Comparison of ENCODE assay signal across 24 cellular contexts in the genomic region with DNA sequence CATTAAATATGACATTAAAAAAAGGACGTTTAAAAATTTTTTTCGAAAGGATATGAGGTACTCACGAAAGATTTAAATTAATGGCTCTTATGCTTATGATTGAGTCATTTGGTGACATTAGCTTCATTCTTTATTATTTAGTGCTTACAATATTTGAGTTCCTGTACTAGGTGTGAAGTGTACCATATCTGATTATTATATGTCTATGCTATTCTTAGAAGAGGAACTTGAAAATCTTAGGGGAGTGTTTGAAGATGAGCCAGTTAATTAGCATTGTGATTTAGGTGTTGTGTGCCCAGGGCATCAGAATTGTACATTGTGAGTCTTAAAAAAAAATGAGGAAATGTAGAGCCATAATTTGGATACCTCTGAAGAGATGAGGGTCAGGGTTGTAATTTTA.
"Had no signal": no experiment of that assay in that cellular context is flagged by ENCODE, and none has a peak within 500 bp of the region (broad histone marks: within the 10 kb centered on the region; RNA-seq: fewer than 3 reads in every experiment).

No MANE protein-coding gene starts in this region.

- H3K27ac ChIP-seq: neural progenitor cell, parathyroid adenoma, right lobe of liver, testis, tibial artery had no signal

- H3K9ac ChIP-seq: neural progenitor cell, parathyroid adenoma had no signal

- H2AFZ ChIP-seq: neural progenitor cell, parathyroid adenoma had no signal

- H3K4me3 Mint-ChIP-seq: effector memory CD8-positive, alpha-beta T cell; mesothelial cell of epicardium; naive thymus-derived CD4-positive, alpha-beta T cell; nephron; neural progenitor cell; type B pancreatic cell had no signal

- H3K4me2 ChIP-seq: neural progenitor cell had no signal

- H3K4me1 ChIP-seq: neural progenitor cell, parathyroid adenoma, right lobe of liver, testis, tibial artery had no signal

- ATAC-seq: effector memory CD8-positive, alpha-beta T cell; left lobe of liver; mucosa of descending colon; naive thymus-derived CD4-positive, alpha-beta T cell; right lobe of liver; stimulated activated naive CD8-positive, alpha-beta T cell treated with anti-CD3 and anti-CD28 coated beads, Interleukin-15, Interleukin-2, amounts not matched to agents 100 U/mL and 50 U/mL, for 24 hours had no signal

- H3K27ac Mint-ChIP-seq: effector memory CD8-positive, alpha-beta T cell; mesothelial cell of epicardium; naive thymus-derived CD4-positive, alpha-beta T cell; nephron; neural progenitor cell; progenitor cell of endocrine pancreas; type B pancreatic cell had no signal

- H3K4me3 ChIP-seq: lung, mucosa of descending colon, neural progenitor cell, right lobe of liver, testis, tibial artery had no signal

- H3K4me1 Mint-ChIP-seq: mesothelial cell of epicardium, nephron, neural progenitor cell had no signal

- H3K27me3 Mint-ChIP-seq: effector memory CD8-positive, alpha-beta T cell; naive thymus-derived CD4-positive, alpha-beta T cell; progenitor cell of endocrine pancreas; type B pancreatic cell had no signal

- H3K27me3 ChIP-seq: neural progenitor cell, right lobe of liver, testis, tibial artery had no signal

- DNase-seq: cortex of kidney; effector memory CD8-positive, alpha-beta T cell; head of caudate nucleus; kidney; mesenchymal stem cell; mucosa of descending colon; naive thymus-derived CD4-positive, alpha-beta T cell; right lobe of liver; small intestine; stimulated activated CD4-positive, alpha-beta T cell treated with anti-CD3 and anti-CD28 coated beads, Interleukin-15, amount 100 ng/mL, for 24 hours; stimulated activated CD4-positive, alpha-beta T cell treated with anti-CD3 and anti-CD28 coated beads, Interleukin-2, amount 100 ng/mL, for 48 hours; stimulated activated naive CD8-positive, alpha-beta T cell treated with anti-CD3 and anti-CD28 coated beads, Interleukin-15, Interleukin-2, amounts not matched to agents 100 U/mL and 50 U/mL, for 24 hours; substantia nigra; testis; tibial artery had no signal

- H3K36me3 ChIP-seq: right lobe of liver, tibial artery had no signal

- FAIRE-seq: frontal cortex, kidney, small intestine had no signal

- H3K9me3 ChIP-seq: right lobe of liver, testis had no signal

- H3K36me3 Mint-ChIP-seq: type B pancreatic cell had no signal
